ENCODE assay signal across 8 cellular contexts in genomic region chr16:88749358-88749757, GRCh38.
"Had no signal": no experiment of that assay in that cellular context is flagged by ENCODE, and none has a peak within 500 bp of the region (broad histone marks: within the 10 kb centered on the region; RNA-seq: fewer than 3 reads in every experiment).

No MANE protein-coding gene starts in this region.

- H2AFZ ChIP-seq: GM23338 had no signal

- DNase-seq: H9, HCEC 1CT, KG1 had no signal

- H3K4me3 ChIP-seq: GM23338 had no signal

- H3K27me3 Mint-ChIP-seq: IgD-negative memory B cell had no signal

- H3K9me3 Mint-ChIP-seq: GM23338, H9, IgD-negative memory B cell had no signal

- H3K4me3 Mint-ChIP-seq: GM23338, H9, IgD-negative memory B cell had no signal

- ATAC-seq: GM23338 had no signal

- H3K27ac Mint-ChIP-seq: GM23338, H9 had no signal

- H3K4me2 ChIP-seq: GM23338 had no signal

- FAIRE-seq: H1, H54, HTR-8/SVneo had no signal
